ENCODE assay signal across 9 cellular contexts in the genomic region with DNA sequence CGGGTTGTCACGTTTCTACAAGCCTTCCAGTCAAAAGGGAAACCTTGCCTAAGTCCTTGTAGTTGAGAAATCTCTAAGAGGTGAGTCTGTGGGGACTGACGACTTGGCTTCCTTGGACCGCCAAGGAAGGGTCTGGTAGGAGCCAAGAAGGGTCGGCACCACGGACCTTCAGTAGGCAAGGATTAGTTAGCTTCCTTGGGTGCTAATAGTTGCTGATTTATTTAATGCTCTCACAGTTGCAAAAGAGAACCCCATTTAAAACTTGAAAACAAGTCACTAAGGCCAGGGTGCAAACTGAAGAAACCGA. TPM values are rescaled to one million over a fixed set of nuclear protein-coding genes. Genes with fewer than 3 reads are reported as not detected.
A peak's percentile ranks its signal among the peaks of the same experiment; 100 is the strongest.
DNase-seq lines count a peak whose midpoint lies in the region; ATAC-seq, FAIRE-seq and TF ChIP-seq lines count a peak whose summit lies in the region.
"Had no signal": no experiment of that assay in that cellular context is flagged by ENCODE, and none has a peak within 500 bp of the region (broad histone marks: within the 10 kb centered on the region; RNA-seq: fewer than 3 reads in every experiment).

No MANE protein-coding gene starts in this region.

- intact Hi-C loops in heart right ventricle (cut with DNase I): loop anchor here in 3 of 10 donors (5.0 kb wide), 3 partner anchors 37 to 223 kb away; partner anchors contain the start of genes TUBGCP4 (in 1 of the 3), UBR1 (in 1 of the 3) and ZSCAN29 (in 1 of the 3)
- intact Hi-C loops in left ventricle myocardium superior (cut with micrococcal nuclease): no loop called here
- intact Hi-C loops in natural killer cell (cut with micrococcal nuclease): loop anchor here (1.0 kb wide), 1 partner anchor 40 kb away; no protein-coding TSS in a partner anchor

- peak overlapping the region; percentile 98 to 99 for H3K27ac Mint-ChIP-seq in natural killer cell

- H3K27me3 ChIP-seq in heart right ventricle (no peaks in the 10 kb centered on the region), bronchial epithelial cell (ENCODE audit: control insufficient read depth, insufficient read depth, low read length) (no peaks in the 10 kb centered on the region)

- peaks cover 4 to 44% (median 31%) of the 10 kb centered on the region in 9 donors for H3K4me1 ChIP-seq in heart right ventricle

- ATAC-seq in heart right ventricle: peak in 1 of 8 donors; percentile 2
- ATAC-seq in left ventricle myocardium superior: no peak
- ATAC-seq in HG03442 (IDR thresholded peaks at IDR 0.05; ENCODE audit: unreplicated experiment): peak; percentile 16
- peak; percentile 3 to 16 (median 6) for ATAC-seq in natural killer cell
- no peak for ATAC-seq in HG02840 (IDR thresholded peaks at IDR 0.05; ENCODE audit: low FRiP score, unreplicated experiment)

- H3K36me3 Mint-ChIP-seq in natural killer cell: no peaks in the 10 kb centered on the region

- H3K36me3 ChIP-seq in heart right ventricle: peaks cover 0 to 31% (median 6%) of the 10 kb centered on the region in 9 donors
- peaks cover 2% of the 10 kb centered on the region for H3K36me3 ChIP-seq in bronchial epithelial cell (ENCODE audit: control insufficient read depth, insufficient read depth, low read length)

- no peaks in the 10 kb centered on the region for H3K9me3 ChIP-seq in heart right ventricle

- H3K4me3 ChIP-seq in heart right ventricle (peak overlapping the region; percentile 58 to 87 (median 77)), bronchial epithelial cell (ENCODE audit: low read depth, low read length) (peak overlapping the region; percentile 66)

- TF ChIP-seq CTCF in heart right ventricle (IDR thresholded peaks at IDR 0.05): no peak
- TF ChIP-seq CTCF in bronchial epithelial cell (IDR thresholded peaks at IDR 0.05; ENCODE audit: insufficient read depth, low read length, severe bottlenecking): no peak
- TF ChIP-seq CTCF in natural killer cell (IDR thresholded peaks at IDR 0.05): no peak
- no peak for TF ChIP-seq CTCF in GM20000 (IDR thresholded peaks at IDR 0.05; ENCODE audit: extremely low read depth, missing control alignments)

- H3K9me3 Mint-ChIP-seq in natural killer cell: no peaks in the 10 kb centered on the region

- peaks cover 40 to 42% of the 10 kb centered on the region in 2 donors for H3K4me1 Mint-ChIP-seq in natural killer cell

- H3K27ac ChIP-seq in heart right ventricle: peak overlapping the region; percentile 72 to 98 (median 94)

- H3K27me3 Mint-ChIP-seq in natural killer cell (ENCODE audit: low read depth in 2 of 2): no peaks in the 10 kb centered on the region

- no peak for FAIRE-seq in bronchial epithelial cell (lab: Jason Lieb, UNC)

- H3K4me3 Mint-ChIP-seq in natural killer cell: peak overlapping the region; percentile 95

- DNase-seq in heart right ventricle (no peak), left ventricle myocardium superior (no peak), bronchial epithelial cell (ENCODE audit: low read depth) (no peak), natural killer cell (no peak), GM20000 (ENCODE audit: low spot score) (no peak)
- no peak for DNase-seq in activated effector memory CD4-positive, alpha-beta T cell treated with Interleukin-2 at 50 U/mL for 16 hours

- 4 to 5% methylated on average over 7 of the region's 7 CpGs for WGBS in heart right ventricle, 2 donors

RNA-seq across cellular contexts. Expression of gene LCMT2, which starts 0.4 kb away (rescaled TPM):
- 1 to 10 TPM; 5.2 to 8.7 (median 6.2) TPM for total RNA-seq in heart right ventricle
- polyA plus RNA-seq in heart right ventricle: 1 to 10 TPM; 1.5 to 4.3 TPM
- 4.4 TPM for total RNA-seq in left ventricle myocardium superior
- 5.4 and 11.3 TPM in 2 replicates for total RNA-seq in bronchial epithelial cell
- 10 to 100 TPM in 2 of 3 donors, 1 to 10 TPM in 1; 8.0 to 12.6 (median 10.2) TPM for total RNA-seq in natural killer cell

RNA-seq across cellular contexts. Expression of gene TGM7, which starts 28.7 kb away (rescaled TPM):
- total RNA-seq in heart right ventricle (not detected), left ventricle myocardium superior (not detected), bronchial epithelial cell (not detected in 2 replicates), natural killer cell (not detected)
- not detected for polyA plus RNA-seq in heart right ventricle
- total RNA-seq: myocyte had no signal

RNA-seq across cellular contexts. Expression of gene ZSCAN29, which starts 40.1 kb away (rescaled TPM):
- total RNA-seq in heart right ventricle (10 to 100 TPM in 9 of 10 donors, 1 to 10 TPM in 1; 9.6 to 15.7 (median 12.2) TPM), left ventricle myocardium superior (11.6 TPM), bronchial epithelial cell (32.9 and 36.6 TPM in 2 replicates), natural killer cell (10 to 100 TPM; 26.5 to 38.3 (median 34.2) TPM)
- 1 to 10 TPM; 3.5 to 8.4 TPM for polyA plus RNA-seq in heart right ventricle

RNA-seq across cellular contexts. Expression of gene TUBGCP4, which starts 40.2 kb away (rescaled TPM):
- total RNA-seq in heart right ventricle (10 to 100 TPM in 8 of 10 donors, 1 to 10 TPM in 2; 9.0 to 14.9 (median 12.1) TPM), left ventricle myocardium superior (13.0 TPM), bronchial epithelial cell (13.7 and 17.4 TPM in 2 replicates), natural killer cell (10 to 100 TPM; 12.0 to 17.5 (median 15.1) TPM)
- 1 to 10 TPM; 5.0 to 6.8 TPM for polyA plus RNA-seq in heart right ventricle

Comparison
In these comparisons a context has a peak if more than half of its experiments do, and no peak if none do; other contexts are left out.
1. ATAC-seq: peak in HG03442 (single experiment) and natural killer cell (3 of 3); none in left ventricle myocardium superior (single experiment) and HG02840 (single experiment).